In the genomic region with DNA sequence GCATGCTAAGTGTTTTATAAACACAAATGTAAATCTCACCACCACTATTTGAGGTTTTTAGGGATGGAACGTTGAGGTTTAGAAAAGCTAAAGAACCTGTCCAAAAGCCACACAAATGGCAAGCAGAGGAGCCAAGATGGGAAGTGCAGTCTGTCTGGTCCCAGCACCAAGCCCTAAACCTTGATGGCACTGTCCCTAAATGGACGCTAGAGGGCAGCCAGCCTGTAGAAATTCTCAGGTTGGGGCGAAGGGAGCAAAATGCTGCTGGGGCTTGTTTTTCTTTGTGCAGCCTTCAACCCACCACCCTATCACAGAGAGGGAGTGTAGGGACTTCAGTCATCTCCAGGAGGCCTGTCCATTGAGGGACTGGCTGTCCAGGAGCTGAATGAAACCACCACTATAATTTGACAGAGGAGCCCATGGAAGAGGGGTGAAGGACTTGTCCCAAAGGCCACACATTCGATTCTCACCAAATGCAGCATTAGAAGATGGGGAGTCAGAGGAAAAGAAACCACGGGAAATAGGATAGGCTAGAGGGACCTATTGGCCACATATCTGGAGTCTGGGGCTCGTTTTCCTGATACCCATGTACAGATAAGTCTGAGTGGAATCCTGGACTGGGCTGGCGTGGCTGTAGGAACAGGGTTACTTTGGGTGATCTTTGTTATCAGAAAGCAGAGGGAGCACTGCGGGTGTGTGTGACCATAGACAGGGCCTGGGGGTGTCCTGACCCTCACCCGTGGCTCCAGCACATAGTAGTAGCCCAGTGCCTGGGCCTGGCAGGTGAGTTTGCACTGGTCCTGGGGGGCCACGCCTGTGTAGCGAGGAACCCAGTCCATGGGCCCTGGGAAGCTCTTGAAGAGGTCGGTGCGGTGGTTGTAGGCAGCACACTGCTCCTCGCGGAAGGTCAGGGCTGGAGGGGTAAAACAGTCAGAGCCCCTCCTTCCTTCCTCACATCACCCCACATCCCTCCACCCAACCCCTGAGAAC, we compare ENCODE assay signal across 1 cellular context.
TF ChIP-seq lines count a peak whose summit lies in the region.

No MANE protein-coding gene starts in this region.

TF ChIP-seq in HEK293, 187 proteins besides CTCF, POLR2A, EP300 and RAD21 (continued from another document):
- TF ChIP-seq, protein P1, sequence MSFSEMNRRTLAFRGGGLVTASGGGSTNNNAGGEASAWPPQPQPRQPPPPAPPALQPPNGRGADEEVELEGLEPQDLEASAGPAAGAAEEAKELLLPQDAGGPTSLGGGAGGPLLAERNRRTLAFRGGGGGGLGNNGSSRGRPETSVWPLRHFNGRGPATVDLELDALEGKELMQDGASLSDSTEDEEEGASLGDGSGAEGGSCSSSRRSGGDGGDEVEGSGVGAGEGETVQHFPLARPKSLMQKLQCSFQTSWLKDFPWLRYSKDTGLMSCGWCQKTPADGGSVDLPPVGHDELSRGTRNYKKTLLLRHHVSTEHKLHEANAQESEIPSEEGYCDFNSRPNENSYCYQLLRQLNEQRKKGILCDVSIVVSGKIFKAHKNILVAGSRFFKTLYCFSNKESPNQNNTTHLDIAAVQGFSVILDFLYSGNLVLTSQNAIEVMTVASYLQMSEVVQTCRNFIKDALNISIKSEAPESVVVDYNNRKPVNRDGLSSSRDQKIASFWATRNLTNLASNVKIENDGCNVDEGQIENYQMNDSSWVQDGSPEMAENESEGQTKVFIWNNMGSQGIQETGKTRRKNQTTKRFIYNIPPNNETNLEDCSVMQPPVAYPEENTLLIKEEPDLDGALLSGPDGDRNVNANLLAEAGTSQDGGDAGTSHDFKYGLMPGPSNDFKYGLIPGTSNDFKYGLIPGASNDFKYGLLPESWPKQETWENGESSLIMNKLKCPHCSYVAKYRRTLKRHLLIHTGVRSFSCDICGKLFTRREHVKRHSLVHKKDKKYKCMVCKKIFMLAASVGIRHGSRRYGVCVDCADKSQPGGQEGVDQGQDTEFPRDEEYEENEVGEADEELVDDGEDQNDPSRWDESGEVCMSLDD (tag by site-specific recombination; IDR thresholded peaks at IDR 0.05): 0 out of 2 replicates have a peak, but pooled peaks have one; percentile 35
- TF ChIP-seq SETDB1 (IDR thresholded peaks at IDR 0.05; ENCODE audit: insufficient read length, low read length): no peak
- peak; percentile 39; the same call in 1 of the 2 replicates for TF ChIP-seq ZBTB48 (tag by site-specific recombination; IDR thresholded peaks at IDR 0.05)
- TF ChIP-seq, protein P2, sequence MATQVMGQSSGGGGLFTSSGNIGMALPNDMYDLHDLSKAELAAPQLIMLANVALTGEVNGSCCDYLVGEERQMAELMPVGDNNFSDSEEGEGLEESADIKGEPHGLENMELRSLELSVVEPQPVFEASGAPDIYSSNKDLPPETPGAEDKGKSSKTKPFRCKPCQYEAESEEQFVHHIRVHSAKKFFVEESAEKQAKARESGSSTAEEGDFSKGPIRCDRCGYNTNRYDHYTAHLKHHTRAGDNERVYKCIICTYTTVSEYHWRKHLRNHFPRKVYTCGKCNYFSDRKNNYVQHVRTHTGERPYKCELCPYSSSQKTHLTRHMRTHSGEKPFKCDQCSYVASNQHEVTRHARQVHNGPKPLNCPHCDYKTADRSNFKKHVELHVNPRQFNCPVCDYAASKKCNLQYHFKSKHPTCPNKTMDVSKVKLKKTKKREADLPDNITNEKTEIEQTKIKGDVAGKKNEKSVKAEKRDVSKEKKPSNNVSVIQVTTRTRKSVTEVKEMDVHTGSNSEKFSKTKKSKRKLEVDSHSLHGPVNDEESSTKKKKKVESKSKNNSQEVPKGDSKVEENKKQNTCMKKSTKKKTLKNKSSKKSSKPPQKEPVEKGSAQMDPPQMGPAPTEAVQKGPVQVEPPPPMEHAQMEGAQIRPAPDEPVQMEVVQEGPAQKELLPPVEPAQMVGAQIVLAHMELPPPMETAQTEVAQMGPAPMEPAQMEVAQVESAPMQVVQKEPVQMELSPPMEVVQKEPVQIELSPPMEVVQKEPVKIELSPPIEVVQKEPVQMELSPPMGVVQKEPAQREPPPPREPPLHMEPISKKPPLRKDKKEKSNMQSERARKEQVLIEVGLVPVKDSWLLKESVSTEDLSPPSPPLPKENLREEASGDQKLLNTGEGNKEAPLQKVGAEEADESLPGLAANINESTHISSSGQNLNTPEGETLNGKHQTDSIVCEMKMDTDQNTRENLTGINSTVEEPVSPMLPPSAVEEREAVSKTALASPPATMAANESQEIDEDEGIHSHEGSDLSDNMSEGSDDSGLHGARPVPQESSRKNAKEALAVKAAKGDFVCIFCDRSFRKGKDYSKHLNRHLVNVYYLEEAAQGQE (tag by site-specific recombination; IDR thresholded peaks at IDR 0.05): no peak
- no peak for TF ChIP-seq ZNF391 (tag by site-specific recombination; IDR thresholded peaks at IDR 0.05; ENCODE audit: borderline replicate concordance, low read depth)
- TF ChIP-seq, protein P3, sequence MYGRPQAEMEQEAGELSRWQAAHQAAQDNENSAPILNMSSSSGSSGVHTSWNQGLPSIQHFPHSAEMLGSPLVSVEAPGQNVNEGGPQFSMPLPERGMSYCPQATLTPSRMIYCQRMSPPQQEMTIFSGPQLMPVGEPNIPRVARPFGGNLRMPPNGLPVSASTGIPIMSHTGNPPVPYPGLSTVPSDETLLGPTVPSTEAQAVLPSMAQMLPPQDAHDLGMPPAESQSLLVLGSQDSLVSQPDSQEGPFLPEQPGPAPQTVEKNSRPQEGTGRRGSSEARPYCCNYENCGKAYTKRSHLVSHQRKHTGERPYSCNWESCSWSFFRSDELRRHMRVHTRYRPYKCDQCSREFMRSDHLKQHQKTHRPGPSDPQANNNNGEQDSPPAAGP (tag by site-specific recombination; IDR thresholded peaks at IDR 0.05): no peak
- TF ChIP-seq ZBTB17 (tag by site-specific recombination; IDR thresholded peaks at IDR 0.05): peak; percentile 40
- TF ChIP-seq ZNF292 (tag by site-specific recombination; IDR thresholded peaks at IDR 0.05; ENCODE audit: borderline replicate concordance, low read depth): no peak
- TF ChIP-seq ZNF239 (tag by site-specific recombination; IDR thresholded peaks at IDR 0.05): no peak
- TF ChIP-seq ZNF560 (tag by site-specific recombination; IDR thresholded peaks at IDR 0.05; ENCODE audit: borderline replicate concordance): no peak
- TF ChIP-seq ZNF596 (tag by site-specific recombination; IDR thresholded peaks at IDR 0.05): no peak
- TF ChIP-seq ZNF2 (tag by site-specific recombination; IDR thresholded peaks at IDR 0.05): 0 out of 2 replicates have a peak, but pooled peaks have one; percentile 28
- TF ChIP-seq ZNF791 (tag by site-specific recombination; IDR thresholded peaks at IDR 0.05): no peak
